15 cellular contexts compared by ENCODE assay signal in the genomic region with DNA sequence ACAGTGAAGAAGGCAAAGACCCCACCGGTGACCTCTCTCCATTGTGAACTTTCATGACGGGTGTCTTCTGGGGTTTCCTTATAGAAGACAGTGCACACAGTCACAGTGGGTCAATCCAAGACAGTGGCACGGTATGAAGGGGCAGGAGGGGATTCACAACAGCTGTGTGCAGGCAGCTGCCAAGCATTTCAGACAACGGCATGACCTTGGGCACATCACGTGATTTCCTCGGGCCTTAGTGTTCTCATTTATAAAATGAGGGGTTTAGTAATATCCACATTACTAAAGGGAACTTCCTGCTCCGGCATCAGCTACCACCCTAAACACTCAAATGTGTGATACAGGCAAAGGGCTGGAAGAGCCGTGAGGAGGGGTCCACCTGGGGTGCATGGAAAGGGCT. TPM values are rescaled to one million over a fixed set of nuclear protein-coding genes. Genes with fewer than 3 reads are reported as not detected.
DNase-seq lines count a peak whose midpoint lies in the region; ATAC-seq, FAIRE-seq and TF ChIP-seq lines count a peak whose summit lies in the region.
"Had no signal": no experiment of that assay in that cellular context is flagged by ENCODE, and none has a peak within 500 bp of the region (broad histone marks: within the 10 kb centered on the region; RNA-seq: fewer than 3 reads in every experiment).

No MANE protein-coding gene starts in this region.

- DNase-seq in HepG2 (ENCODE audit: low spot score) (no peak), heart left ventricle (peak in 2 of 5 donors; percentile 36 to 41), omental fat pad (ENCODE audit: low spot score) (no peak), vagina (ENCODE audit: extremely low spot score in 2 of 2) (no peak), Caco-2 (no peak)
- no peak for DNase-seq in stimulated activated CD4-positive, alpha-beta T cell treated with anti-CD3 and anti-CD28 coated beads, Interleukin-2, amount 100 ng/mL, for 24 hours
- DNase-seq: activated naive CD4-positive, alpha-beta T cell treated with anti-CD3 and anti-CD28 coated beads, Interleukin-2, amount 50 U/mL, for 16 hours; caudate nucleus; naive B cell; NCI-H2029 treated with DMSO at 0.1 percent for 48 hours; NCI-H82; WERI-Rb-1 had no signal

- no peak for TF ChIP-seq EP300 in HepG2 (IDR thresholded peaks at IDR 0.05; ENCODE audit: low read depth in 2 of 2, low read length in 2 of 2)
- TF ChIP-seq EP300 in HepG2 (CRISPR knock-in tag; IDR thresholded peaks at IDR 0.05; ENCODE audit: borderline replicate concordance) = no peak

- H4K20me1 ChIP-seq in HepG2 (ENCODE audit: insufficient read depth, low read length) = no peaks in the 10 kb centered on the region

- no peak overlapping the region for H3K4me2 ChIP-seq in HepG2 (ENCODE audit: low read depth, low read length)

- H3K36me3 Mint-ChIP-seq in Caco-2 (ENCODE audit: insufficient read depth, unreplicated experiment) = no peaks in the 10 kb centered on the region
- H3K36me3 Mint-ChIP-seq: naive B cell had no signal

- H3K4me1 ChIP-seq in liver (ENCODE audit: control insufficient read depth in 4 of 4, insufficient read depth in 4 of 4, low read length in 3 of 4) = peaks cover 5 to 14% (median 7%) of the 10 kb centered on the region in 4 donors
- peaks cover 14% of the 10 kb centered on the region for H3K4me1 ChIP-seq in HepG2 (ENCODE audit: insufficient read depth, low read length)
- peaks cover 0 to 40% (median 0%) of the 10 kb centered on the region in 12 donors for H3K4me1 ChIP-seq in heart left ventricle
- H3K4me1 ChIP-seq in vagina = peaks cover 13% of the 10 kb centered on the region
- peaks cover 12% of the 10 kb centered on the region for H3K4me1 ChIP-seq in Caco-2

- no peaks in the 10 kb centered on the region for H3K27me3 Mint-ChIP-seq in Caco-2 (ENCODE audit: insufficient read depth, unreplicated experiment)
- H3K27me3 Mint-ChIP-seq: naive B cell had no signal

- intact Hi-C loops in HepG2 (cut with micrococcal nuclease; ENCODE audit: unreplicated experiment) = no loop called here
- intact Hi-C loops in heart left ventricle (cut with DNase I) = no loop called here
- intact Hi-C loops in vagina (cut with DNase I) = no loop called here
- intact Hi-C loops in Caco-2 (cut with micrococcal nuclease; ENCODE audit: unreplicated experiment) = no loop called here

- no peaks in the 10 kb centered on the region for H3K9me3 Mint-ChIP-seq in Caco-2 (ENCODE audit: unreplicated experiment)
- H3K9me3 Mint-ChIP-seq: naive B cell had no signal

- H3K79me2 ChIP-seq in HepG2 (ENCODE audit: insufficient read depth, low read length) = no peaks in the 10 kb centered on the region

- CTCF ChIA-PET in HepG2 (lab: Yijun Ruan, JAX; ENCODE audit: low intra/inter-chr PET ratio, low total read pairs) = no interaction called here
- CTCF ChIA-PET in Caco-2 (lab: Charles Lee) = no interaction called here

- TF ChIP-seq RAD21 in liver (IDR thresholded peaks at IDR 0.05) (no peak), HepG2 (CRISPR knock-in tag; IDR thresholded peaks at IDR 0.05) (no peak)

- ATAC-seq in HepG2 (no peak), heart left ventricle (peak; percentile 33 to 48 (median 38)), omental fat pad (ENCODE audit: low FRiP score) (peak; percentile 11), HG03045 (IDR thresholded peaks at IDR 0.05; ENCODE audit: unreplicated experiment) (no peak)

- no peak overlapping the region for H3K4me3 Mint-ChIP-seq in Caco-2 (ENCODE audit: unreplicated experiment)
- H3K4me3 Mint-ChIP-seq: naive B cell had no signal

- POLR2A ChIA-PET in HepG2 (lab: Yijun Ruan, JAX) (interaction anchor here (1.2 kb wide), 1 partner anchor 9 kb away, joined by 3 read pairs; no protein-coding TSS in a partner anchor), Caco-2 (lab: Charles Lee) (no interaction called here)

- H2AFZ ChIP-seq in HepG2 (ENCODE audit: low read length) = no peak overlapping the region

- in situ Hi-C loops in HepG2 (cut with HindIII; ENCODE audit: extremely low pct_ligation_motif_present, low pct_unique_long_range_greater_than_20kb) = no loop called here

- BruUV-seq in HepG2 (replicated peaks; lab: Mats Ljungman, UMichigan) = no TSS peak
- no TSS peak for BruUV-seq in Caco-2 (replicated peaks; lab: Mats Ljungman, UMichigan)

- TF ChIP-seq POLR2A in HepG2 (IDR thresholded peaks at IDR 0.05; ENCODE audit: insufficient read depth in 1 of 2, low read depth in 2 of 2, low read length in 2 of 2) = no peak
- no peak for TF ChIP-seq POLR2A in heart left ventricle (IDR thresholded peaks at IDR 0.05)
- no peak for TF ChIP-seq POLR2A in vagina (IDR thresholded peaks at IDR 0.05)

- no peaks in the 10 kb centered on the region for H3K27me3 ChIP-seq in liver (ENCODE audit: control insufficient read depth in 4 of 4, insufficient read depth in 4 of 4, low read length in 3 of 4)
- peaks cover 0 to 9% of the 10 kb centered on the region in 2 experiments; a peak in 1 of 5 replicates for H3K27me3 ChIP-seq in HepG2 (ENCODE audit: control insufficient read depth in 1 of 2, insufficient read depth in 2 of 2, low read length in 2 of 2)
- peaks cover 0 to 7% (median 0%) of the 10 kb centered on the region in 9 donors for H3K27me3 ChIP-seq in heart left ventricle
- no peaks in the 10 kb centered on the region for H3K27me3 ChIP-seq in vagina
- no peaks in the 10 kb centered on the region for H3K27me3 ChIP-seq in Caco-2 (replicated peaks; ENCODE audit: control insufficient read depth, insufficient read depth, low read length)

- no peak overlapping the region for H3K27ac Mint-ChIP-seq in Caco-2 (ENCODE audit: unreplicated experiment)

- FAIRE-seq in HepG2 (lab: Jason Lieb, UNC) = no peak
- FAIRE-seq: H54 had no signal

- peaks cover 18% of the 10 kb centered on the region for H3K4me1 Mint-ChIP-seq in Caco-2 (ENCODE audit: low read depth, unreplicated experiment)
- H3K4me1 Mint-ChIP-seq: naive B cell had no signal

- no peak for TF ChIP-seq CTCF in liver (IDR thresholded peaks at IDR 0.05; ENCODE audit: low read depth, low read length, missing input control)
- TF ChIP-seq CTCF in HepG2 (CRISPR knock-in tag; IDR thresholded peaks at IDR 0.05) = no peak
- no peak for TF ChIP-seq CTCF in heart left ventricle (IDR thresholded peaks at IDR 0.05)
- no peak for TF ChIP-seq CTCF in omental fat pad (IDR thresholded peaks at IDR 0.05)
- TF ChIP-seq CTCF in vagina (IDR thresholded peaks at IDR 0.05) = no peak
- no peak for TF ChIP-seq CTCF in Caco-2 (IDR thresholded peaks at IDR 0.05; ENCODE audit: insufficient read depth in 1 of 2, low read depth in 1 of 2, low read length in 1 of 2, severe bottlenecking in 1 of 2, unreplicated experiment in 1 of 2)

- H3K36me3 ChIP-seq in liver (ENCODE audit: control insufficient read depth in 4 of 4, insufficient read depth in 3 of 4, low read depth in 1 of 4, low read length in 3 of 4) (peaks cover 0 to 3% (median 1%) of the 10 kb centered on the region in 4 donors), HepG2 (replicated peaks in 1 of 2; ENCODE audit: control insufficient read depth in 1 of 2, insufficient read depth in 2 of 2, low read length in 2 of 2) (no peaks in the 10 kb centered on the region), heart left ventricle (no peaks in the 10 kb centered on the region), vagina (no peaks in the 10 kb centered on the region), Caco-2 (ENCODE audit: control insufficient read depth, insufficient read depth, low read length) (no peaks in the 10 kb centered on the region)
- H3K36me3 ChIP-seq: WERI-Rb-1 had no signal

- H3K9ac ChIP-seq in liver (ENCODE audit: low read depth in 1 of 2, low read length in 2 of 2) = no peak overlapping the region
- H3K9ac ChIP-seq in HepG2 (ENCODE audit: insufficient read depth, low read depth, low read length) = no peak overlapping the region

- WGBS in liver = 64% methylated on average over 8 of the region's 8 CpGs
- 48% methylated on average over 5 of the region's 8 CpGs for WGBS in HepG2 (ENCODE audit: low lambda C conversion rate)
- 52 to 58% (median 54%) methylated on average over 8 of the region's 8 CpGs for WGBS in heart left ventricle, 4 donors

- H3K4me3 ChIP-seq in liver (ENCODE audit: low read depth in 1 of 3, low read length in 3 of 3) (no peak overlapping the region), HepG2 (replicated peaks in 1 of 3; ENCODE audit: insufficient read depth in 1 of 3, low read depth in 2 of 3, low read length in 3 of 3) (no peak overlapping the region), heart left ventricle (no peak overlapping the region), vagina (no peak overlapping the region), Caco-2 (ENCODE audit: low read depth, low read length) (no peak overlapping the region)

- no peaks in the 10 kb centered on the region for H3K9me3 ChIP-seq in liver (ENCODE audit: control insufficient read depth in 4 of 4, low read length in 3 of 4)
- H3K9me3 ChIP-seq in HepG2 (ENCODE audit: low read length) = no peaks in the 10 kb centered on the region
- H3K9me3 ChIP-seq in heart left ventricle = peaks cover 0 to 2% (median 0%) of the 10 kb centered on the region in 12 donors
- H3K9me3 ChIP-seq in vagina = no peaks in the 10 kb centered on the region
- no peaks in the 10 kb centered on the region; the same call in 1 of the 2 replicates for H3K9me3 ChIP-seq in Caco-2

- peak overlapping the region; percentile 17 to 52 for H3K27ac ChIP-seq in liver (ENCODE audit: low read depth in 1 of 2, low read length in 2 of 2)
- no peak overlapping the region for H3K27ac ChIP-seq in HepG2 (ENCODE audit: extremely low read length, insufficient read depth, low read length)
- peak overlapping the region in 2 of 12 donors; percentile 24 to 85 for H3K27ac ChIP-seq in heart left ventricle
- peak overlapping the region; percentile 56 for H3K27ac ChIP-seq in vagina

RNA-seq across cellular contexts. Expression of gene RBM47, which starts 42.9 kb away (rescaled TPM):
- total RNA-seq in liver (10 to 100 TPM; 24.7 to 81.2 TPM), HepG2 (2016; rRNA removed; fragmentation: Illumina TruSeq; extraction: Trizol) (2.5 and 3.9 TPM in 2 replicates), heart left ventricle (10 to 100 TPM in 2 of 9 donors, 1 to 10 TPM in 6, under 1 TPM in 1; 1.00 to 29.9 (median 3.8) TPM), omental fat pad (100 to 1,000 TPM in 1 of 4 donors, 10 to 100 TPM in 3; 51.0 to 124 (median 55.5) TPM), vagina (61.1 TPM), Caco-2 (2022) (59.1 and 62.1 TPM in 2 replicates)
- polyA plus RNA-seq in liver (10 to 100 TPM; 16.5 to 24.8 TPM), HepG2 (2011; rRNA removed) (1.2 and 2.0 TPM in 2 replicates), heart left ventricle (under 1 TPM; 0.50 to 0.91 TPM)
- total RNA-seq in HepG2 (2016; cell fraction: cytosol; rRNA removed; fragmentation: Illumina TruSeq; extraction: Trizol; ENCODE audit: low read depth) = 0.20 and 0.26 TPM in 2 replicates
- total RNA-seq in HepG2 (2016; cell fraction: insoluble cytoplasmic fraction; rRNA removed; fragmentation: Illumina TruSeq; extraction: Trizol) = 2.2 and 3.2 TPM in 2 replicates
- 0.90 and 0.96 TPM in 2 replicates for total RNA-seq in HepG2 (2016; cell fraction: membrane; rRNA removed; fragmentation: Illumina TruSeq; extraction: Trizol)
- 1.5 and 1.6 TPM in 2 replicates for total RNA-seq in HepG2 (2016; cell fraction: nucleus; rRNA removed; fragmentation: Illumina TruSeq; extraction: Trizol)
- 1.8 and 2.5 TPM in 2 replicates for polyA plus RNA-seq in HepG2 (2011; cell fraction: cytosol; rRNA removed)
- polyA plus RNA-seq in HepG2 (2011; cell fraction: nucleus; rRNA removed) = 2.0 and 3.4 TPM in 2 replicates
- polyA plus RNA-seq in HepG2 (2012) = 2.9 and 3.1 TPM in 2 replicates
- 0.06 and 0.08 TPM in 2 replicates for polyA plus RNA-seq in HepG2 (2016; cell fraction: cytosol; fragmentation: Illumina TruSeq; extraction: Trizol; ENCODE audit: low read depth)
- 2.9 and 4.7 TPM in 2 replicates for polyA plus RNA-seq in HepG2 (2016; cell fraction: insoluble cytoplasmic fraction; fragmentation: Illumina TruSeq; extraction: Trizol; ENCODE audit: low read depth)
- polyA plus RNA-seq in HepG2 (2016; cell fraction: membrane; fragmentation: Illumina TruSeq; extraction: Trizol; ENCODE audit: low read depth) = 0.32 and 0.45 TPM in 2 replicates
- 1.5 TPM in 2 replicates for polyA plus RNA-seq in HepG2 (2016; cell fraction: nucleus; fragmentation: Illumina TruSeq; extraction: Trizol; ENCODE audit: insufficient read depth, low read depth)
- polyA minus RNA-seq in HepG2 (2011; rRNA and poly(A)+ RNA removed; ENCODE audit: low replicate concordance) = 9.8 and 38.2 TPM in 2 replicates
- 2.9 and 3.0 TPM in 2 replicates for polyA minus RNA-seq in HepG2 (2011; cell fraction: cytosol; rRNA and poly(A)+ RNA removed)
- polyA minus RNA-seq in HepG2 (2011; cell fraction: nucleus; rRNA and poly(A)+ RNA removed) = 1.8 and 2.9 TPM in 2 replicates

Comparison
In these comparisons a context has a peak if more than half of its experiments do, and no peak if none do; other contexts are left out.
1. ATAC-seq: peak in heart left ventricle (4 of 4) and omental fat pad (single experiment); none in HepG2 (single experiment) and HG03045 (single experiment).